Comparison of ENCODE assay signal across 23 cellular contexts in the genomic region with DNA sequence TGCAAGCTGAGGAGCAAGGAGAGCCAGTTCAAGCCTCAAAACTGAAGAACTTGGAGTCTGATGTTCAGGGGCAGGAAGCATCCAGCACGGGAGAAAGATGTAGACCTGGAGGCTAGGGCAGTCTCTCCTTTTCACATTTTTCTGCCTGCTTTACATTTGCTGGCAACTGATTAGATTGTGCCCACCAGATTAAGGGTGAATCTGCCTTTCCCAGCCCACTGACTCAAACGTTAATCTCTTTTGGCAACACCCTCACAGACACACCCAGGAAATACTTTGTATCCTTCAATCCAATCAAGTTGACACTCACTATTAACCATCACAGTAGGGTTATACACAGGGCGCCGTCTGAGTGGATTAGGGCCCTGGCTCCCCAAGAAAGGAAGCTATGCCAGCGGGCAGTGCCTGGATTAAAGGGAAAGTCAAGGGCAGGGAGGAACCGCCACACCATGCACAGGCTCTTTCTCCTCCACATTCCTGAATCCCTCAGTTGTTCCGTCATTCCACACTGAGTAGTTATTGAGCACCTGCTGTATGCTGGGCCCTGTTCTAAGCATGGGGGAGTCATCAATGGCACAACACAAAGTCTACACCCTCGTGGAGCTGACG. TPM values are rescaled to one million over a fixed set of nuclear protein-coding genes. Genes with fewer than 3 reads are reported as not detected.
A peak's percentile ranks its signal among the peaks of the same experiment; 100 is the strongest.
DNase-seq lines count a peak whose midpoint lies in the region; ATAC-seq and TF ChIP-seq lines count a peak whose summit lies in the region.
"Had no signal": no experiment of that assay in that cellular context is flagged by ENCODE, and none has a peak within 500 bp of the region (broad histone marks: within the 10 kb centered on the region; RNA-seq: fewer than 3 reads in every experiment).

No MANE protein-coding gene starts in this region.

- POLR2A ChIA-PET in Caco-2 (lab: Charles Lee), result no interaction called here

- no peaks in the 10 kb centered on the region for H3K27me3 Mint-ChIP-seq in CD4-positive, CD25-positive, alpha-beta regulatory T cell
- no peaks in the 10 kb centered on the region for H3K27me3 Mint-ChIP-seq in activated T-helper 17 cell treated with anti-CD3 and anti-CD28 coated beads, Interleukin-2, amount 50 U/mL, for 72 hours
- H3K27me3 Mint-ChIP-seq in Caco-2 (ENCODE audit: insufficient read depth, unreplicated experiment), result peaks cover 2% of the 10 kb centered on the region
- H3K27me3 Mint-ChIP-seq: IgD-negative memory B cell had no signal

- H3K36me3 Mint-ChIP-seq in CD4-positive, CD25-positive, alpha-beta regulatory T cell, result peaks cover 22% of the 10 kb centered on the region
- H3K36me3 Mint-ChIP-seq in activated T-helper 17 cell treated with anti-CD3 and anti-CD28 coated beads, Interleukin-2, amount 50 U/mL, for 72 hours (ENCODE audit: low read depth), result peaks cover 20% of the 10 kb centered on the region
- peaks cover 4% of the 10 kb centered on the region for H3K36me3 Mint-ChIP-seq in Caco-2 (ENCODE audit: insufficient read depth, unreplicated experiment)

- H3K4me3 ChIP-seq in CD4-positive, CD25-positive, alpha-beta regulatory T cell (ENCODE audit: low read depth, low read length), result no peak overlapping the region
- no peak overlapping the region for H3K4me3 ChIP-seq in Caco-2 (ENCODE audit: low read depth, low read length)
- H3K4me3 ChIP-seq: GM23248 had no signal

- H3K4me3 Mint-ChIP-seq in CD4-positive, CD25-positive, alpha-beta regulatory T cell, result no peak overlapping the region
- H3K4me3 Mint-ChIP-seq in activated T-helper 17 cell treated with anti-CD3 and anti-CD28 coated beads, Interleukin-2, amount 50 U/mL, for 72 hours, result no peak overlapping the region
- no peak overlapping the region for H3K4me3 Mint-ChIP-seq in Caco-2 (ENCODE audit: unreplicated experiment)
- H3K4me3 Mint-ChIP-seq: IgD-negative memory B cell had no signal

- no peaks in the 10 kb centered on the region for H3K27me3 ChIP-seq in CD4-positive, CD25-positive, alpha-beta regulatory T cell (ENCODE audit: control insufficient read depth, insufficient read depth, low read length)
- no peaks in the 10 kb centered on the region for H3K27me3 ChIP-seq in Caco-2 (replicated peaks; ENCODE audit: control insufficient read depth, insufficient read depth, low read length)

- BruUV-seq in Caco-2 (replicated peaks; lab: Mats Ljungman, UMichigan), result no TSS peak

- peaks cover 8% of the 10 kb centered on the region for H3K36me3 ChIP-seq in CD4-positive, CD25-positive, alpha-beta regulatory T cell (ENCODE audit: control insufficient read depth, insufficient read depth, low read length)
- no peaks in the 10 kb centered on the region for H3K36me3 ChIP-seq in Caco-2 (ENCODE audit: control insufficient read depth, insufficient read depth, low read length)

- H3K4me1 ChIP-seq in CD4-positive, CD25-positive, alpha-beta regulatory T cell (ENCODE audit: control insufficient read depth, insufficient read depth, low read length, poor library complexity, severe bottlenecking), result no peaks in the 10 kb centered on the region
- no peaks in the 10 kb centered on the region for H3K4me1 ChIP-seq in Caco-2

- peak overlapping the region in 2 of 3 donors; percentile 14 to 47 for H3K27ac Mint-ChIP-seq in CD4-positive, CD25-positive, alpha-beta regulatory T cell
- H3K27ac Mint-ChIP-seq in activated T-helper 17 cell treated with anti-CD3 and anti-CD28 coated beads, Interleukin-2, amount 50 U/mL, for 72 hours, result peak overlapping the region; percentile 65
- no peak overlapping the region for H3K27ac Mint-ChIP-seq in Caco-2 (ENCODE audit: unreplicated experiment)
- H3K27ac Mint-ChIP-seq: IgD-negative memory B cell had no signal

- H3K27ac ChIP-seq in CD4-positive, CD25-positive, alpha-beta regulatory T cell (ENCODE audit: insufficient read depth, low read length, poor library complexity, severe bottlenecking), result no peak overlapping the region
- H3K27ac ChIP-seq: C4-2B, GM23248 had no signal

- no peak for ATAC-seq in CD4-positive, CD25-positive, alpha-beta regulatory T cell (ENCODE audit: low read depth in 2 of 2)
- ATAC-seq in activated T-helper 17 cell treated with anti-CD3 and anti-CD28 coated beads, Interleukin-2, amount 50 U/mL, for 72 hours (replicated peaks), result no peak
- ATAC-seq: PC-3 had no signal

- DNase-seq in CD4-positive, CD25-positive, alpha-beta regulatory T cell, result no peak
- DNase-seq in NCI-H82 (lab: John Stamatoyannopoulos, UW), result peak; percentile 68
- peak; percentile 74 for DNase-seq in mesenteric fat pad (ENCODE audit: low spot score)
- no peak for DNase-seq in kidney tubule cell (ENCODE audit: low spot score)
- DNase-seq in Caco-2, result no peak
- no peak for DNase-seq in inferior parietal cortex (ENCODE audit: extremely low spot score)
- DNase-seq: ACHN, AML-193, DND-41, GM23248, HCEC 1CT, Kasumi-1, MM.1S, NCI-H1092, NCI-H1436 treated with DMSO at 0.1 percent for 48 hours, NCI-H2029 treated with DMSO at 0.1 percent for 48 hours, NCI-H2171, NCI-H774, PC-3 had no signal

- no peak for TF ChIP-seq CTCF in Caco-2 (IDR thresholded peaks at IDR 0.05; ENCODE audit: insufficient read depth in 1 of 2, low read depth in 1 of 2, low read length in 1 of 2, severe bottlenecking in 1 of 2, unreplicated experiment in 1 of 2)

- H3K9me3 Mint-ChIP-seq in CD4-positive, CD25-positive, alpha-beta regulatory T cell, result no peaks in the 10 kb centered on the region
- no peaks in the 10 kb centered on the region for H3K9me3 Mint-ChIP-seq in activated T-helper 17 cell treated with anti-CD3 and anti-CD28 coated beads, Interleukin-2, amount 50 U/mL, for 72 hours
- H3K9me3 Mint-ChIP-seq in Caco-2 (ENCODE audit: unreplicated experiment), result no peaks in the 10 kb centered on the region
- H3K9me3 Mint-ChIP-seq: IgD-negative memory B cell had no signal

- H3K4me1 Mint-ChIP-seq in CD4-positive, CD25-positive, alpha-beta regulatory T cell, result no peaks in the 10 kb centered on the region
- no peaks in the 10 kb centered on the region for H3K4me1 Mint-ChIP-seq in activated T-helper 17 cell treated with anti-CD3 and anti-CD28 coated beads, Interleukin-2, amount 50 U/mL, for 72 hours
- no peaks in the 10 kb centered on the region for H3K4me1 Mint-ChIP-seq in Caco-2 (ENCODE audit: low read depth, unreplicated experiment)
- H3K4me1 Mint-ChIP-seq: IgD-negative memory B cell had no signal

- CTCF ChIA-PET in Caco-2 (lab: Charles Lee), result no interaction called here

- intact Hi-C loops in Caco-2 (cut with micrococcal nuclease; ENCODE audit: unreplicated experiment), result no loop called here

- H3K9me3 ChIP-seq in CD4-positive, CD25-positive, alpha-beta regulatory T cell (ENCODE audit: control insufficient read depth in 2 of 2, low read length in 2 of 2), result no peaks in the 10 kb centered on the region
- no peaks in the 10 kb centered on the region for H3K9me3 ChIP-seq in Caco-2

RNA-seq across cellular contexts. Expression of a gene that starts 56.2 kb away (rescaled TPM):
- total RNA-seq in CD4-positive, CD25-positive, alpha-beta regulatory T cell, result 8.3 TPM
- 10 to 100 TPM in 2 of 4 donors, 1 to 10 TPM in 2; 6.0 to 10.8 (median 8.9) TPM for polyA plus RNA-seq in CD4-positive, CD25-positive, alpha-beta regulatory T cell
- 10 to 100 TPM in 1 of 2 donors, 1 to 10 TPM in 1; 10.0 to 13.1 TPM for total RNA-seq in activated T-helper 17 cell treated with anti-CD3 and anti-CD28 coated beads, Interleukin-2, amount 50 U/mL, for 72 hours
- total RNA-seq in mesenteric fat pad (50.3 TPM), Caco-2 (2022) (not detected in 2 replicates)
- total RNA-seq: G401 had no signal

Comparison
In these comparisons a context has a peak if more than half of its experiments do, and no peak if none do; other contexts are left out.
1. DNase-seq: peak in NCI-H82 (single experiment) and mesenteric fat pad (single experiment); none in CD4-positive, CD25-positive, alpha-beta regulatory T cell (0 of 3), kidney tubule cell (single experiment), Caco-2 (0 of 2) and inferior parietal cortex (single experiment).